In genomic region chr3:119323401-119324107, GRCh38 we compare ENCODE assay signal across 8 cellular contexts. TPM values are rescaled to one million over a fixed set of nuclear protein-coding genes. Genes with fewer than 3 reads are reported as not detected.
DNase-seq lines count a peak whose midpoint lies in the region; ATAC-seq and TF ChIP-seq lines count a peak whose summit lies in the region.

No MANE protein-coding gene starts in this region.

- DNase-seq in HCT116 (ENCODE audit: low read depth, low spot score) (no peak), MM.1S (no peak), iPS-NIHi7 (ENCODE audit: extremely low spot score) (peak; percentile 38), cerebellum (ENCODE audit: low spot score) (no peak), RKO (ENCODE audit: low spot score) (no peak)
- peak; percentile 6 for DNase-seq in stimulated activated CD8-positive, alpha-beta memory T cell treated with anti-CD3 and anti-CD28 coated beads, Interleukin-4, amount 100 ng/mL, for 24 hours (ENCODE audit: low read depth)

- H3K9me3 Mint-ChIP-seq in activated naive CD4-positive, alpha-beta T cell treated with anti-CD3 and anti-CD28 coated beads, Interleukin-2, amount 50 U/mL, for 24 hours = peaks cover 5% of the 10 kb centered on the region

- H3K36me3 ChIP-seq in HCT116 (ENCODE audit: control insufficient read depth in 1 of 2, insufficient read depth in 2 of 2, low read length in 2 of 2) (no peaks in the 10 kb centered on the region), MM.1S (replicated peaks; ENCODE audit: insufficient read depth, low read length) (no peaks in the 10 kb centered on the region)

- no peak for TF ChIP-seq RAD21 in HCT116 (IDR thresholded peaks at IDR 0.05; ENCODE audit: low read depth)

- TSS peak; percentile 82 for BruUV-seq in HCT116 (replicated peaks; lab: Mats Ljungman, UMichigan)

- peak overlapping the region; percentile 97 for H3K4me2 ChIP-seq in HCT116 (ENCODE audit: low read length)
- peak overlapping the region; percentile 93 for H3K4me2 ChIP-seq in MM.1S (ENCODE audit: low read depth, low read length)

- H3K4me1 ChIP-seq in HCT116 (ENCODE audit: control insufficient read depth in 1 of 2, insufficient read depth in 2 of 2, low read length in 2 of 2) = peaks cover 15 to 20% of the 10 kb centered on the region in 2 experiments; a peak in 3 of 4 replicates
- peaks cover 10% of the 10 kb centered on the region for H3K4me1 ChIP-seq in MM.1S (ENCODE audit: low read length)

- POLR2A ChIA-PET in HCT116 (lab: Charles Lee) = interaction anchor here (0.8 to 1.4 kb wide), 3 partner anchors 20 to 140 kb away, joined by 3 to 4 read pairs (median 3); partner anchors contain the start of gene TMEM39A

- H3K27ac ChIP-seq in HCT116 (ENCODE audit: low read depth, low read length) (peak overlapping the region; percentile 81), MM.1S (ENCODE audit: low read length) (peak overlapping the region; percentile 91)

- peak overlapping the region; percentile 98 for H3K27ac Mint-ChIP-seq in activated naive CD4-positive, alpha-beta T cell treated with anti-CD3 and anti-CD28 coated beads, Interleukin-2, amount 50 U/mL, for 24 hours

- ATAC-seq in GM18508 (IDR thresholded peaks at IDR 0.05; ENCODE audit: insufficient read depth, unreplicated experiment) = peak; percentile 28
- ATAC-seq in HCT116 = peak; percentile 28

- peak overlapping the region; percentile 80 for H3K9ac ChIP-seq in HCT116 (ENCODE audit: low read length)
- H3K9ac ChIP-seq in MM.1S (ENCODE audit: low read length) = peak overlapping the region; percentile 91

- peak overlapping the region; percentile 84 for H2AFZ ChIP-seq in HCT116 (ENCODE audit: low read depth, low read length, poor library complexity, severe bottlenecking)
- H2AFZ ChIP-seq in MM.1S (ENCODE audit: low read length) = peak overlapping the region; percentile 65

- CTCF ChIA-PET in HCT116 (lab: Charles Lee) = no interaction called here

- no peaks in the 10 kb centered on the region for H3K9me2 ChIP-seq in HCT116 (ENCODE audit: insufficient read depth)
- H3K9me2 ChIP-seq in MM.1S (replicated peaks; ENCODE audit: insufficient read depth, low read length) = no peaks in the 10 kb centered on the region

- H3K4me1 Mint-ChIP-seq in activated naive CD4-positive, alpha-beta T cell treated with anti-CD3 and anti-CD28 coated beads, Interleukin-2, amount 50 U/mL, for 24 hours = peaks cover 60% of the 10 kb centered on the region

- TF ChIP-seq POLR2A in HCT116 (IDR thresholded peaks at IDR 0.05; ENCODE audit: borderline replicate concordance, extremely low read depth, insufficient read depth, insufficient read length) = no peak

- H3K9me3 ChIP-seq in HCT116 (ENCODE audit: control insufficient read depth in 1 of 2, insufficient read depth in 1 of 2, low read depth in 1 of 2, low read length in 2 of 2) (no peaks in the 10 kb centered on the region), MM.1S (replicated peaks; ENCODE audit: insufficient read depth, low read length) (no peaks in the 10 kb centered on the region)

- RAD21 ChIA-PET in HCT116 (lab: Charles Lee; ENCODE audit: low non-redundant PET in 1 of 2, low total read pairs in 2 of 2, uncharacterized antibody in 2 of 2, unreplicated experiment in 2 of 2) = no interaction called here

- no peaks in the 10 kb centered on the region for H3K27me3 Mint-ChIP-seq in activated naive CD4-positive, alpha-beta T cell treated with anti-CD3 and anti-CD28 coated beads, Interleukin-2, amount 50 U/mL, for 24 hours

- H3K4me3 ChIP-seq in HCT116 (replicated peaks in 1 of 2; ENCODE audit: low read depth in 1 of 2, low read length in 2 of 2) = peak overlapping the region; percentile 58 to 73
- H3K4me3 ChIP-seq in MM.1S (ENCODE audit: low read length) = peak overlapping the region; percentile 81

- peaks cover 5% of the 10 kb centered on the region for H3K36me3 Mint-ChIP-seq in activated naive CD4-positive, alpha-beta T cell treated with anti-CD3 and anti-CD28 coated beads, Interleukin-2, amount 50 U/mL, for 24 hours

- intact Hi-C loops in HCT116 (cut with micrococcal nuclease) = no loop called here

- peak overlapping the region; percentile 93 for H3K4me3 Mint-ChIP-seq in activated naive CD4-positive, alpha-beta T cell treated with anti-CD3 and anti-CD28 coated beads, Interleukin-2, amount 50 U/mL, for 24 hours

- no peaks in the 10 kb centered on the region for H3K27me3 ChIP-seq in HCT116 (ENCODE audit: insufficient read depth, low read length)
- no peaks in the 10 kb centered on the region for H3K27me3 ChIP-seq in MM.1S (replicated peaks; ENCODE audit: insufficient read depth, low read length)

- peaks cover 18% of the 10 kb centered on the region for H3F3A ChIP-seq in MM.1S (ENCODE audit: insufficient read depth, low read length)

- no peaks in the 10 kb centered on the region for H3K79me2 ChIP-seq in HCT116 (ENCODE audit: insufficient read depth, low read length)
- H3K79me2 ChIP-seq in MM.1S (ENCODE audit: low read length) = peaks cover 32% of the 10 kb centered on the region

- H4K20me1 ChIP-seq in HCT116 (ENCODE audit: insufficient read depth) (no peaks in the 10 kb centered on the region), MM.1S (ENCODE audit: insufficient read depth, low read length) (no peaks in the 10 kb centered on the region)

- TF ChIP-seq CTCF in HCT116 (IDR thresholded peaks at IDR 0.05 in 2 of 3, conservative IDR thresholded peaks at IDR 0.05 in 1 of 3; ENCODE audit: borderline replicate concordance in 1 of 3, insufficient read depth in 1 of 3, low read depth in 2 of 3, low read length in 2 of 3) = no peak
- TF ChIP-seq CTCF in MM.1S (IDR thresholded peaks at IDR 0.05; ENCODE audit: low read length) = no peak

TF ChIP-seq in HCT116, 20 proteins besides CTCF, POLR2A, EP300 and RAD21 (continues in another document):
- TF ChIP-seq CEBPB (IDR thresholded peaks at IDR 0.05; ENCODE audit: low read depth) (no peak), FOSL1 (IDR thresholded peaks at IDR 0.05; ENCODE audit: low read depth) (no peak), SP1 (IDR thresholded peaks at IDR 0.05; ENCODE audit: low read depth) (no peak), ELF1 (IDR thresholded peaks at IDR 0.05; ENCODE audit: borderline replicate concordance, low read depth) (no peak), EGR1 (IDR thresholded peaks at IDR 0.05; ENCODE audit: low read depth) (no peak), YY1 (IDR thresholded peaks at IDR 0.05; ENCODE audit: extremely low read depth, insufficient replicate concordance, low read depth, low read length) (no peak), JUND (IDR thresholded peaks at IDR 0.05) (no peak), POLR2AphosphoS5 (IDR thresholded peaks at IDR 0.05; ENCODE audit: low read depth, low read length) (no peak), TCF7L2 (IDR thresholded peaks at IDR 0.05; ENCODE audit: borderline replicate concordance, extremely low read depth, insufficient read depth, insufficient read length) (no peak), EZH2 (IDR thresholded peaks at IDR 0.05) (no peak), CBX3 (IDR thresholded peaks at IDR 0.05; ENCODE audit: low read depth) (no peak)
- TF ChIP-seq, protein P1, sequence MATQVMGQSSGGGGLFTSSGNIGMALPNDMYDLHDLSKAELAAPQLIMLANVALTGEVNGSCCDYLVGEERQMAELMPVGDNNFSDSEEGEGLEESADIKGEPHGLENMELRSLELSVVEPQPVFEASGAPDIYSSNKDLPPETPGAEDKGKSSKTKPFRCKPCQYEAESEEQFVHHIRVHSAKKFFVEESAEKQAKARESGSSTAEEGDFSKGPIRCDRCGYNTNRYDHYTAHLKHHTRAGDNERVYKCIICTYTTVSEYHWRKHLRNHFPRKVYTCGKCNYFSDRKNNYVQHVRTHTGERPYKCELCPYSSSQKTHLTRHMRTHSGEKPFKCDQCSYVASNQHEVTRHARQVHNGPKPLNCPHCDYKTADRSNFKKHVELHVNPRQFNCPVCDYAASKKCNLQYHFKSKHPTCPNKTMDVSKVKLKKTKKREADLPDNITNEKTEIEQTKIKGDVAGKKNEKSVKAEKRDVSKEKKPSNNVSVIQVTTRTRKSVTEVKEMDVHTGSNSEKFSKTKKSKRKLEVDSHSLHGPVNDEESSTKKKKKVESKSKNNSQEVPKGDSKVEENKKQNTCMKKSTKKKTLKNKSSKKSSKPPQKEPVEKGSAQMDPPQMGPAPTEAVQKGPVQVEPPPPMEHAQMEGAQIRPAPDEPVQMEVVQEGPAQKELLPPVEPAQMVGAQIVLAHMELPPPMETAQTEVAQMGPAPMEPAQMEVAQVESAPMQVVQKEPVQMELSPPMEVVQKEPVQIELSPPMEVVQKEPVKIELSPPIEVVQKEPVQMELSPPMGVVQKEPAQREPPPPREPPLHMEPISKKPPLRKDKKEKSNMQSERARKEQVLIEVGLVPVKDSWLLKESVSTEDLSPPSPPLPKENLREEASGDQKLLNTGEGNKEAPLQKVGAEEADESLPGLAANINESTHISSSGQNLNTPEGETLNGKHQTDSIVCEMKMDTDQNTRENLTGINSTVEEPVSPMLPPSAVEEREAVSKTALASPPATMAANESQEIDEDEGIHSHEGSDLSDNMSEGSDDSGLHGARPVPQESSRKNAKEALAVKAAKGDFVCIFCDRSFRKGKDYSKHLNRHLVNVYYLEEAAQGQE (IDR thresholded peaks at IDR 0.05; ENCODE audit: low read depth) = no peak
- TF ChIP-seq, protein P2, sequence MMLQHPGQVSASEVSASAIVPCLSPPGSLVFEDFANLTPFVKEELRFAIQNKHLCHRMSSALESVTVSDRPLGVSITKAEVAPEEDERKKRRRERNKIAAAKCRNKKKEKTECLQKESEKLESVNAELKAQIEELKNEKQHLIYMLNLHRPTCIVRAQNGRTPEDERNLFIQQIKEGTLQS (IDR thresholded peaks at IDR 0.05) = no peak
- TF ChIP-seq, protein P3, sequence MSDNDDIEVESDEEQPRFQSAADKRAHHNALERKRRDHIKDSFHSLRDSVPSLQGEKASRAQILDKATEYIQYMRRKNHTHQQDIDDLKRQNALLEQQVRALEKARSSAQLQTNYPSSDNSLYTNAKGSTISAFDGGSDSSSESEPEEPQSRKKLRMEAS (IDR thresholded peaks at IDR 0.05) = no peak
- TF ChIP-seq, protein P4, sequence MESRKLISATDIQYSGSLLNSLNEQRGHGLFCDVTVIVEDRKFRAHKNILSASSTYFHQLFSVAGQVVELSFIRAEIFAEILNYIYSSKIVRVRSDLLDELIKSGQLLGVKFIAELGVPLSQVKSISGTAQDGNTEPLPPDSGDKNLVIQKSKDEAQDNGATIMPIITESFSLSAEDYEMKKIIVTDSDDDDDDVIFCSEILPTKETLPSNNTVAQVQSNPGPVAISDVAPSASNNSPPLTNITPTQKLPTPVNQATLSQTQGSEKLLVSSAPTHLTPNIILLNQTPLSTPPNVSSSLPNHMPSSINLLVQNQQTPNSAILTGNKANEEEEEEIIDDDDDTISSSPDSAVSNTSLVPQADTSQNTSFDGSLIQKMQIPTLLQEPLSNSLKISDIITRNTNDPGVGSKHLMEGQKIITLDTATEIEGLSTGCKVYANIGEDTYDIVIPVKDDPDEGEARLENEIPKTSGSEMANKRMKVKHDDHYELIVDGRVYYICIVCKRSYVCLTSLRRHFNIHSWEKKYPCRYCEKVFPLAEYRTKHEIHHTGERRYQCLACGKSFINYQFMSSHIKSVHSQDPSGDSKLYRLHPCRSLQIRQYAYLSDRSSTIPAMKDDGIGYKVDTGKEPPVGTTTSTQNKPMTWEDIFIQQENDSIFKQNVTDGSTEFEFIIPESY (IDR thresholded peaks at IDR 0.05; ENCODE audit: extremely low read depth, insufficient replicate concordance, low read length) = no peak

RNA-seq across cellular contexts. Expression of gene ARHGAP31, which starts 29.4 kb away (rescaled TPM):
- total RNA-seq in HCT116 (2021; ENCODE audit: unreplicated experiment) (0.93 TPM), cerebellum (11.9 TPM)
- 0.36 and 0.47 TPM in 2 replicates for polyA plus RNA-seq in HCT116 (2012)

Comparison
In these comparisons a context has a peak if more than half of its experiments do, and no peak if none do; other contexts are left out.
1. DNase-seq: peak in iPS-NIHi7 (single experiment) and stimulated activated CD8-positive, alpha-beta memory T cell treated with anti-CD3 and anti-CD28 coated beads, Interleukin-4, amount 100 ng/mL, for 24 hours (single experiment); none in HCT116 (single experiment), MM.1S (single experiment), cerebellum (single experiment) and RKO (single experiment).